ENCODE assay signal across 11 cellular contexts in genomic region chr16:75733305-75734141, GRCh38. TPM values are rescaled to one million over a fixed set of nuclear protein-coding genes. Genes with fewer than 3 reads are reported as not detected.
DNase-seq lines count a peak whose midpoint lies in the region; ATAC-seq and TF ChIP-seq lines count a peak whose summit lies in the region.
"Had no signal": no experiment of that assay in that cellular context is flagged by ENCODE, and none has a peak within 500 bp of the region (broad histone marks: within the 10 kb centered on the region; RNA-seq: fewer than 3 reads in every experiment).

No MANE protein-coding gene starts in this region.

- peak overlapping the region; percentile 42 for H3K4me3 Mint-ChIP-seq in HFFc6
- no peak overlapping the region for H3K4me3 Mint-ChIP-seq in activated T-helper 17 cell treated with anti-CD3 and anti-CD28 coated beads, Interleukin-2, amount 50 U/mL, for 72 hours

- H3K4me1 ChIP-seq in left lung, result peaks cover 0 to 5% of the 10 kb centered on the region in 2 donors
- peaks cover 0 to 24% (median 14%) of the 10 kb centered on the region in 4 donors for H3K4me1 ChIP-seq in tibial artery

- H3K9me3 Mint-ChIP-seq in HFFc6, result no peaks in the 10 kb centered on the region
- no peaks in the 10 kb centered on the region for H3K9me3 Mint-ChIP-seq in activated T-helper 17 cell treated with anti-CD3 and anti-CD28 coated beads, Interleukin-2, amount 50 U/mL, for 72 hours

- H3K27me3 ChIP-seq in left lung (no peaks in the 10 kb centered on the region), tibial artery (no peaks in the 10 kb centered on the region)
- H3K27me3 ChIP-seq: gastrocnemius medialis had no signal

- peaks cover 21% of the 10 kb centered on the region for H3K4me1 Mint-ChIP-seq in HFFc6 (ENCODE audit: low read depth)
- no peaks in the 10 kb centered on the region for H3K4me1 Mint-ChIP-seq in activated T-helper 17 cell treated with anti-CD3 and anti-CD28 coated beads, Interleukin-2, amount 50 U/mL, for 72 hours

- H3K4me3 ChIP-seq in astrocyte of the cerebellum (ENCODE audit: low read depth, low read length), result peak overlapping the region; percentile 1
- no peak overlapping the region for H3K4me3 ChIP-seq in left lung
- H3K4me3 ChIP-seq in tibial artery, result no peak overlapping the region
- H3K4me3 ChIP-seq: gastrocnemius medialis, PC-9 had no signal

- peak; percentile 58 for DNase-seq in HFFc6
- peak; percentile 99 for DNase-seq in astrocyte of the cerebellum (ENCODE audit: low read depth)
- no peak for DNase-seq in left lung
- peak in 1 of 2 donors; percentile 69 for DNase-seq in tibial artery
- DNase-seq in activated effector memory CD4-positive, alpha-beta T cell treated with anti-CD3 and anti-CD28 coated beads, Interleukin-2, amount 50 U/mL, for 16 hours, result no peak
- DNase-seq: activated T-cell treated with anti-CD3 and anti-CD28 coated beads, Interleukin-2, amount 50 U/mL, for 1 hour; gastrocnemius medialis; stimulated activated CD4-positive, alpha-beta T cell treated with anti-CD3 and anti-CD28 coated beads, Interleukin-15, amount 100 ng/mL, for 24 hours had no signal

- in situ Hi-C loops in astrocyte of the cerebellum (cut with HindIII; ENCODE audit: low sequenced_read_pairs), result no loop called here

- peak overlapping the region; percentile 74 for H3K27ac Mint-ChIP-seq in HFFc6
- no peak overlapping the region for H3K27ac Mint-ChIP-seq in activated T-helper 17 cell treated with anti-CD3 and anti-CD28 coated beads, Interleukin-2, amount 50 U/mL, for 72 hours

- intact Hi-C loops in left lung (cut with DNase I), result no loop called here
- intact Hi-C loops in tibial artery (cut with DNase I; ENCODE audit: low total_unique reads), result loop anchor here (2.0 kb wide), 1 partner anchor 23 kb away; no protein-coding TSS in a partner anchor

- peak overlapping the region; percentile 41 to 47 for H3K27ac ChIP-seq in left lung
- H3K27ac ChIP-seq in tibial artery, result peak overlapping the region; percentile 43 to 66
- H3K27ac ChIP-seq: gastrocnemius medialis, PC-9 had no signal

- no peaks in the 10 kb centered on the region for H3K9me3 ChIP-seq in left lung
- no peaks in the 10 kb centered on the region for H3K9me3 ChIP-seq in tibial artery
- H3K9me3 ChIP-seq: gastrocnemius medialis had no signal

- TF ChIP-seq CTCF in HFFc6 (IDR thresholded peaks at IDR 0.05), result no peak
- TF ChIP-seq CTCF in astrocyte of the cerebellum (IDR thresholded peaks at IDR 0.05; ENCODE audit: low read depth, low read length, missing control alignments), result no peak
- TF ChIP-seq CTCF in left lung (IDR thresholded peaks at IDR 0.05), result no peak
- TF ChIP-seq CTCF in tibial artery (IDR thresholded peaks at IDR 0.05), result no peak

- H3K27me3 Mint-ChIP-seq in HFFc6 (ENCODE audit: insufficient read depth), result peaks cover 5% of the 10 kb centered on the region
- no peaks in the 10 kb centered on the region for H3K27me3 Mint-ChIP-seq in activated T-helper 17 cell treated with anti-CD3 and anti-CD28 coated beads, Interleukin-2, amount 50 U/mL, for 72 hours

- H3K36me3 Mint-ChIP-seq in HFFc6 (ENCODE audit: low read depth), result no peaks in the 10 kb centered on the region
- H3K36me3 Mint-ChIP-seq in activated T-helper 17 cell treated with anti-CD3 and anti-CD28 coated beads, Interleukin-2, amount 50 U/mL, for 72 hours (ENCODE audit: low read depth), result no peaks in the 10 kb centered on the region

- H3K36me3 ChIP-seq in left lung, result no peaks in the 10 kb centered on the region
- H3K36me3 ChIP-seq in tibial artery, result no peaks in the 10 kb centered on the region
- H3K36me3 ChIP-seq: gastrocnemius medialis had no signal

- ATAC-seq in left lung, result peak; percentile 71
- ATAC-seq in esophagus mucosa, result no peak
- no peak for ATAC-seq in activated T-helper 17 cell treated with anti-CD3 and anti-CD28 coated beads, Interleukin-2, amount 50 U/mL, for 72 hours (replicated peaks)
- ATAC-seq: gastrocnemius medialis had no signal

RNA-seq across cellular contexts. Expression of gene CPHXL, which starts 7.2 kb away (rescaled TPM):
- not detected for total RNA-seq in HFFc6 (2021; fragmentation: NEBNext Ultra II Directional; extraction: Animal tissue kit (Norgen Biotek cat#: 25700))
- total RNA-seq in left lung (not detected), esophagus mucosa (not detected)
- total RNA-seq in activated T-helper 17 cell treated with anti-CD3 and anti-CD28 coated beads, Interleukin-2, amount 50 U/mL, for 72 hours, result not detected
- total RNA-seq: gastrocnemius medialis, PC-9 had no signal

RNA-seq across cellular contexts. Expression of gene DUXB, which starts 32.3 kb away (rescaled TPM):
- total RNA-seq in HFFc6 (2021; fragmentation: NEBNext Ultra II Directional; extraction: Animal tissue kit (Norgen Biotek cat#: 25700)), result not detected
- not detected for total RNA-seq in left lung
- total RNA-seq in esophagus mucosa, result not detected
- not detected for total RNA-seq in activated T-helper 17 cell treated with anti-CD3 and anti-CD28 coated beads, Interleukin-2, amount 50 U/mL, for 72 hours
- total RNA-seq: gastrocnemius medialis, PC-9 had no signal

RNA-seq across cellular contexts. Expression of gene CPHXL2, which starts 56.7 kb away (rescaled TPM):
- total RNA-seq in HFFc6 (2021; fragmentation: NEBNext Ultra II Directional; extraction: Animal tissue kit (Norgen Biotek cat#: 25700)), result not detected
- total RNA-seq in left lung, result not detected
- not detected for total RNA-seq in esophagus mucosa
- total RNA-seq in activated T-helper 17 cell treated with anti-CD3 and anti-CD28 coated beads, Interleukin-2, amount 50 U/mL, for 72 hours, result not detected
- total RNA-seq: gastrocnemius medialis, PC-9 had no signal

Comparison
In these comparisons a context has a peak if more than half of its experiments do, and no peak if none do; other contexts are left out.
1. DNase-seq: peak in HFFc6 (single experiment) and astrocyte of the cerebellum (single experiment); none in left lung (0 of 2) and activated effector memory CD4-positive, alpha-beta T cell treated with anti-CD3 and anti-CD28 coated beads, Interleukin-2, amount 50 U/mL, for 16 hours (single experiment).